ENCODE assay signal across 8 cellular contexts in genomic region chr7:28685291-28685659, GRCh38.
DNase-seq lines count a peak whose midpoint lies in the region; ATAC-seq and TF ChIP-seq lines count a peak whose summit lies in the region.

No MANE protein-coding gene starts in this region.

- in situ Hi-C loops in HAP-1 (cut with MboI; ENCODE audit: low sequenced_read_pairs): no loop called here

- peak; percentile 32 for ATAC-seq in GM19351 (IDR thresholded peaks at IDR 0.05; ENCODE audit: unreplicated experiment)

- peak; percentile 7 for DNase-seq in HT-29 (ENCODE audit: low spot score)
- no peak for DNase-seq in fibroblast of pulmonary artery (ENCODE audit: low read depth)
- DNase-seq in pons (ENCODE audit: low spot score): peak; percentile 76
- no peak for DNase-seq in SW 1271 (lab: John Stamatoyannopoulos, UW)
- no peak for DNase-seq in testis
- DNase-seq in GDM1 (lab: John Stamatoyannopoulos, UW): no peak
- no peak for DNase-seq in HAP-1 (ENCODE audit: low spot score in 2 of 2)

- H3K4me3 ChIP-seq in fibroblast of pulmonary artery (replicated peaks; ENCODE audit: low read depth, low read length): peak overlapping the region; percentile 58
- H3K4me3 ChIP-seq in testis: no peak overlapping the region
- H3K4me3 ChIP-seq in HAP-1: no peak overlapping the region

- H3K27ac ChIP-seq in testis: peak overlapping the region in 1 of 2 donors; percentile 54

- WGBS in testis, 2 donors: 61 to 79% methylated on average over 6 to 7 of the region's 7 CpGs

- no peaks in the 10 kb centered on the region for H3K9me3 ChIP-seq in testis
- no peaks in the 10 kb centered on the region for H3K9me3 ChIP-seq in HAP-1

- H3K36me3 ChIP-seq in testis (ENCODE audit: low read depth, missing control alignments) (no peaks in the 10 kb centered on the region), HAP-1 (replicated peaks) (no peaks in the 10 kb centered on the region)

- H3K27me3 ChIP-seq in testis (no peaks in the 10 kb centered on the region), HAP-1 (ENCODE audit: low read depth) (no peaks in the 10 kb centered on the region; the same call in 1 of the 2 replicates)

- H3K4me1 ChIP-seq in testis: peaks cover 4% of the 10 kb centered on the region
- peaks cover 3% of the 10 kb centered on the region; the same call in 1 of the 2 replicates for H3K4me1 ChIP-seq in HAP-1

- no peak for TF ChIP-seq POLR2A in testis (IDR thresholded peaks at IDR 0.05)

- TF ChIP-seq CTCF in fibroblast of pulmonary artery (IDR thresholded peaks at IDR 0.05; ENCODE audit: low read length, missing control alignments) (no peak), testis (IDR thresholded peaks at IDR 0.05) (no peak)

- intact Hi-C loops in testis (cut with DNase I; ENCODE audit: low total_unique reads): no loop called here

Comparison
In these comparisons a context has a peak if more than half of its experiments do, and no peak if none do; other contexts are left out.
1. DNase-seq: peak in HT-29 (single experiment) and pons (single experiment); none in fibroblast of pulmonary artery (single experiment), SW 1271 (0 of 2), testis (single experiment), GDM1 (single experiment) and HAP-1 (0 of 2).